Comparison of ENCODE assay signal across 1 cellular context in genomic region chr11:64241175-64241429, GRCh38.
TF ChIP-seq lines count a peak whose summit lies in the region.

No MANE protein-coding gene starts in this region.

TF ChIP-seq in HEK293, 187 proteins besides CTCF, POLR2A, EP300 and RAD21 (continued from another document):
- no peak for TF ChIP-seq PRDM4 (tag by site-specific recombination; IDR thresholded peaks at IDR 0.05)
- no peak for TF ChIP-seq ZNF529 (tag by site-specific recombination; IDR thresholded peaks at IDR 0.05; ENCODE audit: insufficient replicate concordance)
- TF ChIP-seq ZBTB26 (tag by site-specific recombination; optimal IDR thresholded peaks at IDR 0.05) = peak; percentile 56
- TF ChIP-seq ZBTB6 (tag by site-specific recombination; IDR thresholded peaks at IDR 0.05) = no peak
- TF ChIP-seq ZNF394 (tag by site-specific recombination; IDR thresholded peaks at IDR 0.05; ENCODE audit: borderline replicate concordance) = no peak
- TF ChIP-seq ZNF777 (tag by site-specific recombination; IDR thresholded peaks at IDR 0.05; ENCODE audit: borderline replicate concordance) = no peak
- TF ChIP-seq GLI4 (tag by site-specific recombination; IDR thresholded peaks at IDR 0.05) = no peak
- no peak for TF ChIP-seq ZNF391 (tag by site-specific recombination; IDR thresholded peaks at IDR 0.05; ENCODE audit: borderline replicate concordance, low read depth)
- TF ChIP-seq ZNF404 (tag by site-specific recombination; IDR thresholded peaks at IDR 0.05) = no peak
- TF ChIP-seq ZFHX2 (tag by site-specific recombination; conservative IDR thresholded peaks at IDR 0.05) = no peak
- TF ChIP-seq ZNF211 (tag by site-specific recombination; IDR thresholded peaks at IDR 0.05; ENCODE audit: low read depth) = no peak
- TF ChIP-seq PRDM10 (tag by site-specific recombination; IDR thresholded peaks at IDR 0.05) = 0 out of 2 replicates have a peak, but pooled peaks have one; percentile 51
- no peak for TF ChIP-seq ZNF701 (tag by site-specific recombination; IDR thresholded peaks at IDR 0.05)
- TF ChIP-seq ZNF560 (tag by site-specific recombination; IDR thresholded peaks at IDR 0.05; ENCODE audit: borderline replicate concordance) = no peak
- TF ChIP-seq KLF8 (tag by site-specific recombination; IDR thresholded peaks at IDR 0.05) = peak; percentile 48; the same call in 1 of the 2 replicates
- no peak for TF ChIP-seq ZBTB49 (tag by site-specific recombination; IDR thresholded peaks at IDR 0.05; ENCODE audit: low read depth)
- no peak for TF ChIP-seq ZNF692 (tag by site-specific recombination; IDR thresholded peaks at IDR 0.05)
- TF ChIP-seq PATZ1 (tag by site-specific recombination; IDR thresholded peaks at IDR 0.05) = no peak
- no peak for TF ChIP-seq ZNF837 (tag by site-specific recombination; IDR thresholded peaks at IDR 0.05)
- TF ChIP-seq ZNF112 (tag by site-specific recombination; IDR thresholded peaks at IDR 0.05) = no peak
- 0 out of 2 replicates have a peak, but pooled peaks have one; percentile 30 for TF ChIP-seq KLF10 (tag by site-specific recombination; IDR thresholded peaks at IDR 0.05)
- 0 out of 2 replicates have a peak, but pooled peaks have one; percentile 32 for TF ChIP-seq KLF9 (tag by site-specific recombination; IDR thresholded peaks at IDR 0.05; ENCODE audit: low read depth)
- no peak for TF ChIP-seq ZFP41 (tag by site-specific recombination; IDR thresholded peaks at IDR 0.05; ENCODE audit: borderline replicate concordance)
- peak; percentile 40; the same call in 1 of the 2 replicates for TF ChIP-seq ZEB2 (tag by site-specific recombination; IDR thresholded peaks at IDR 0.05)
- no peak for TF ChIP-seq ZNF843 (tag by site-specific recombination; IDR thresholded peaks at IDR 0.05)
- TF ChIP-seq ATF2 (tag by site-specific recombination; IDR thresholded peaks at IDR 0.05; ENCODE audit: low read depth) = no peak
